In genomic region chr7:47709451-47709850, GRCh38 we compare ENCODE assay signal across 1 cellular context.
TF ChIP-seq lines count a peak whose summit lies in the region.

No MANE protein-coding gene starts in this region.

TF ChIP-seq in K562, 482 proteins besides CTCF, POLR2A, EP300 and RAD21:
- TF ChIP-seq NCOA2 (IDR thresholded peaks at IDR 0.05; ENCODE audit: partially characterized antibody in 2 of 2), result no peak
- no peak for TF ChIP-seq MAZ (CRISPR knock-in tag; conservative IDR thresholded peaks at IDR 0.05 in 1 of 2, IDR thresholded peaks at IDR 0.05 in 1 of 2)
- no peak for TF ChIP-seq CCNT2 (IDR thresholded peaks at IDR 0.05; ENCODE audit: borderline replicate concordance, extremely low read depth, insufficient read length, low read depth, low read length)
- TF ChIP-seq MTA3 (IDR thresholded peaks at IDR 0.05; ENCODE audit: borderline replicate concordance), result no peak
- TF ChIP-seq FOXA3 (CRISPR knock-in tag; conservative IDR thresholded peaks at IDR 0.05 in 1 of 2, IDR thresholded peaks at IDR 0.05 in 1 of 2), result no peak
- TF ChIP-seq ZNF695 (CRISPR knock-in tag; IDR thresholded peaks at IDR 0.05), result no peak
- no peak for TF ChIP-seq RBM14 (IDR thresholded peaks at IDR 0.05; ENCODE audit: borderline replicate concordance, insufficient read depth, low read depth, low read length)
- TF ChIP-seq ZNF280B (CRISPR knock-in tag; IDR thresholded peaks at IDR 0.05), result no peak
- TF ChIP-seq IRF9 (tag; IDR thresholded peaks at IDR 0.05), result no peak
- TF ChIP-seq HOMEZ (CRISPR knock-in tag; IDR thresholded peaks at IDR 0.05), result no peak
- no peak for TF ChIP-seq ESRRA (IDR thresholded peaks at IDR 0.05; ENCODE audit: borderline replicate concordance, low read depth)
- no peak for TF ChIP-seq NR2C2 (CRISPR knock-in tag; IDR thresholded peaks at IDR 0.05)
- TF ChIP-seq NR2C2 (tag; IDR thresholded peaks at IDR 0.05), result no peak
- TF ChIP-seq MEIS2 (IDR thresholded peaks at IDR 0.05; ENCODE audit: partially characterized antibody), result no peak
- TF ChIP-seq LARP7 (IDR thresholded peaks at IDR 0.05), result no peak
- no peak for TF ChIP-seq ZBTB43 (CRISPR knock-in tag; IDR thresholded peaks at IDR 0.05)
